Comparison of ENCODE assay signal across 10 cellular contexts in genomic region chr15:62647195-62647865, GRCh38.
A peak's percentile ranks its signal among the peaks of the same experiment; 100 is the strongest.
DNase-seq lines count a peak whose midpoint lies in the region; TF ChIP-seq lines count a peak whose summit lies in the region.
"Had no signal": no experiment of that assay in that cellular context is flagged by ENCODE, and none has a peak within 500 bp of the region (broad histone marks: within the 10 kb centered on the region; RNA-seq: fewer than 3 reads in every experiment).

No MANE protein-coding gene starts in this region.

- no peak overlapping the region for H2BK120ac ChIP-seq in mesenchymal stem cell (ENCODE audit: low read depth, low read length)

- no peak overlapping the region for H2AFZ ChIP-seq in mesenchymal stem cell (ENCODE audit: low read depth, low read length)

- H4K91ac ChIP-seq in mesenchymal stem cell (ENCODE audit: low read length): no peak overlapping the region

- DNase-seq in CD1c-positive myeloid dendritic cell (ENCODE audit: extremely low spot score) (peak; percentile 75), KBM-7 (peak; percentile 59), astrocyte of the hippocampus (ENCODE audit: low read depth, low spot score) (peak; percentile 89), mesenchymal stem cell (peak; percentile 41), NCI-H2227 treated with DMSO at 0.1 percent for 48 hours (lab: John Stamatoyannopoulos, UW) (no peak), GM10248 (ENCODE audit: extremely low spot score) (no peak)
- DNase-seq in stimulated activated naive CD4-positive, alpha-beta T cell treated with Interleukin-2 at 50 U/mL for 16 hours (lab: John Stamatoyannopoulos, UW): no peak
- no peak for DNase-seq in activated CD4-positive, alpha-beta T cell treated with anti-CD3 and anti-CD28 coated beads for 4 hours
- DNase-seq: activated CD4-positive, alpha-beta T cell treated with anti-CD3 and anti-CD28 coated beads, Interleukin-2, amount 50 U/mL, for 1 hour; dorsolateral prefrontal cortex had no signal

- POLR2A ChIA-PET in GM10248 (lab: Yijun Ruan, JAX): no interaction called here

- no peak overlapping the region for H3K9ac ChIP-seq in mesenchymal stem cell (ENCODE audit: low read length)

- H2BK15ac ChIP-seq in mesenchymal stem cell (ENCODE audit: low read depth, poor library complexity, severe bottlenecking): no peak overlapping the region

- H3K9me3 ChIP-seq in mesenchymal stem cell (ENCODE audit: control insufficient read depth, low read length): no peaks in the 10 kb centered on the region

- no peak overlapping the region for H4K8ac ChIP-seq in mesenchymal stem cell (ENCODE audit: low read length)

- no peak overlapping the region for H3K23ac ChIP-seq in mesenchymal stem cell (ENCODE audit: low read length in 2 of 2)

- H3K79me1 ChIP-seq in mesenchymal stem cell (replicated peaks; ENCODE audit: low read length, poor library complexity, severe bottlenecking): peaks cover 10% of the 10 kb centered on the region

- TF ChIP-seq CTCF in GM10248 (IDR thresholded peaks at IDR 0.05; ENCODE audit: control extremely low read depth, extremely low read depth, low read depth, missing control alignments): no peak

- H3K4me3 ChIP-seq in mesenchymal stem cell (ENCODE audit: insufficient read depth in 1 of 2, low read depth in 1 of 2, low read length in 2 of 2): no peak overlapping the region
- H3K4me3 ChIP-seq: dorsolateral prefrontal cortex had no signal

- H3K4me2 ChIP-seq in mesenchymal stem cell (ENCODE audit: low read length, poor library complexity, severe bottlenecking): no peak overlapping the region

- H2BK12ac ChIP-seq in mesenchymal stem cell (ENCODE audit: low read length in 2 of 2): no peak overlapping the region

- H2AK5ac ChIP-seq in mesenchymal stem cell (ENCODE audit: low read length, severe bottlenecking): peak overlapping the region; percentile 69

- no peak overlapping the region for H3K4ac ChIP-seq in mesenchymal stem cell (ENCODE audit: low read depth in 1 of 2, low read length in 2 of 2)

- WGBS in mesenchymal stem cell: 93% methylated on average over 12 of the region's 12 CpGs

- H3K18ac ChIP-seq in mesenchymal stem cell (ENCODE audit: low read depth in 1 of 2, low read length in 2 of 2): peak overlapping the region in 1 of 2 experiments; percentile 50

- no peak overlapping the region for H3K27ac ChIP-seq in mesenchymal stem cell (ENCODE audit: low read length, poor library complexity, severe bottlenecking)
- H3K27ac ChIP-seq: dorsolateral prefrontal cortex had no signal

- in situ Hi-C loops in KBM-7 (cut with MboI; ENCODE audit: low pct_unique_long_range_greater_than_20kb, low sequenced_read_pairs): no loop called here

- CTCF ChIA-PET in GM10248 (lab: Yijun Ruan, JAX): no interaction called here

- no peak overlapping the region for H2BK5ac ChIP-seq in mesenchymal stem cell (ENCODE audit: low read depth, low read length, poor library complexity, severe bottlenecking)

- H3K36me3 ChIP-seq in mesenchymal stem cell (ENCODE audit: control insufficient read depth in 1 of 2, insufficient read depth in 2 of 2, low read depth in 1 of 2, low read length in 2 of 2): peaks cover 5 to 20% of the 10 kb centered on the region in 2 experiments

- no peaks in the 10 kb centered on the region for H3K27me3 ChIP-seq in mesenchymal stem cell (ENCODE audit: control insufficient read depth in 1 of 2, insufficient read depth in 1 of 2, low read length in 2 of 2)
- H3K27me3 ChIP-seq: dorsolateral prefrontal cortex had no signal

- peaks cover 6% of the 10 kb centered on the region for H3K4me1 ChIP-seq in mesenchymal stem cell (ENCODE audit: control insufficient read depth, insufficient read depth, low read depth, low read length)

- no peak overlapping the region for H3K14ac ChIP-seq in mesenchymal stem cell (ENCODE audit: low read length in 2 of 2)

Comparison
In these comparisons a context has a peak if more than half of its experiments do, and no peak if none do; other contexts are left out.
1. DNase-seq: peak in CD1c-positive myeloid dendritic cell (single experiment), KBM-7 (single experiment), astrocyte of the hippocampus (single experiment) and mesenchymal stem cell (single experiment); none in NCI-H2227 treated with DMSO at 0.1 percent for 48 hours (single experiment), stimulated activated naive CD4-positive, alpha-beta T cell treated with Interleukin-2 at 50 U/mL for 16 hours (single experiment), GM10248 (single experiment) and activated CD4-positive, alpha-beta T cell treated with anti-CD3 and anti-CD28 coated beads for 4 hours (0 of 2).